Comparison of ENCODE assay signal across 18 cellular contexts in the genomic region with DNA sequence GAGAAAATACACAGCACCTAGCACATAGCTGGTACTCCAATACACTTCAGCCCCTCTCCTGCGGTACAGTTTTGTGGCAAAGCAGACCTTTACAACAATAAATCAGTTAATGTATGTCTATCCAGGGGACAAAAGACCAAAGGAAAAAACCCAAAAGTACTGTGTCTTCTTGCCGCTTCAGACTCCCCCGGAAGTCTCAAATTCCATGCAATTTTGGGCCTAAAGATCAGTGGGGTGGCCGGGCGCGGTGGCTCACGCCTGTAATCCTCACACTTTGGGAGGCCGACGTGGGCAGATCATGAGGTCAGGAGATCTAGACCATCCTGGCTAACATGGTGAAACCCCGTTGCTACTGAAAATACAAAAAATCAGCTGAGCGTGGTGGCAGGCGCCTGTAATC. TPM values are rescaled to one million over a fixed set of nuclear protein-coding genes. Genes with fewer than 3 reads are reported as not detected.
DNase-seq lines count a peak whose midpoint lies in the region; ATAC-seq and TF ChIP-seq lines count a peak whose summit lies in the region.
"Had no signal": no experiment of that assay in that cellular context is flagged by ENCODE, and none has a peak within 500 bp of the region (broad histone marks: within the 10 kb centered on the region; RNA-seq: fewer than 3 reads in every experiment).

No MANE protein-coding gene starts in this region.

- DNase-seq in activated CD8-positive, alpha-beta memory T cell treated with anti-CD3 and anti-CD28 coated beads for 24 hours: peak; percentile 42
- no peak for DNase-seq in activated CD8-positive, alpha-beta memory T cell treated with anti-CD3 and anti-CD28 coated beads, Interleukin-2, amount 50 U/mL, for 4 hours
- DNase-seq in psoas muscle: no peak
- no peak for DNase-seq in GM13976 (ENCODE audit: low spot score)
- DNase-seq in AG08396 (ENCODE audit: low spot score): no peak
- DNase-seq: 8988T; CD8-positive, alpha-beta memory T cell; COR-L47; DMS 273 treated with DMSO at 0.1 percent for 48 hours; DMS53; DND-41; EL; H9; IMR-90 had no signal

- peak overlapping the region; percentile 4 for H3K27ac ChIP-seq in psoas muscle
- H3K27ac ChIP-seq: BLaER1 treated with 17β-estradiol and CSF1 and Interleukin-3, amounts not matched to agents 10 nM and 100 nM had no signal

- no peaks in the 10 kb centered on the region for H3K27me3 Mint-ChIP-seq in activated T-helper 17 cell treated with anti-CD3 and anti-CD28 coated beads, Interleukin-2, amount 50 U/mL, for 72 hours
- H3K27me3 Mint-ChIP-seq: B cell; CD8-positive, alpha-beta memory T cell had no signal

- H3K9me3 Mint-ChIP-seq in activated T-helper 17 cell treated with anti-CD3 and anti-CD28 coated beads, Interleukin-2, amount 50 U/mL, for 72 hours: no peaks in the 10 kb centered on the region
- H3K9me3 Mint-ChIP-seq: CD8-positive, alpha-beta memory T cell; H9 had no signal

- peak overlapping the region; percentile 48 for H3K27ac Mint-ChIP-seq in activated T-helper 17 cell treated with anti-CD3 and anti-CD28 coated beads, Interleukin-2, amount 50 U/mL, for 72 hours

- no peak overlapping the region for H3K4me3 Mint-ChIP-seq in activated T-helper 17 cell treated with anti-CD3 and anti-CD28 coated beads, Interleukin-2, amount 50 U/mL, for 72 hours
- H3K4me3 Mint-ChIP-seq: B cell; CD8-positive, alpha-beta memory T cell; H9 had no signal

- TF ChIP-seq CTCF in psoas muscle (IDR thresholded peaks at IDR 0.05): no peak
- TF ChIP-seq CTCF in GM13976 (IDR thresholded peaks at IDR 0.05; ENCODE audit: borderline replicate concordance, control extremely low read depth, extremely low read depth, insufficient read depth, missing control alignments): no peak

- no peaks in the 10 kb centered on the region for H3K27me3 ChIP-seq in psoas muscle (ENCODE audit: insufficient read depth in 3 of 3, low read length in 2 of 3)
- H3K27me3 ChIP-seq: BLaER1 treated with 17β-estradiol and CSF1 and Interleukin-3, amounts not matched to agents 10 nM and 100 nM had no signal

- intact Hi-C loops in psoas muscle (cut with DNase I): no loop called here

- no peak for ATAC-seq in activated T-helper 17 cell treated with anti-CD3 and anti-CD28 coated beads, Interleukin-2, amount 50 U/mL, for 72 hours (replicated peaks)
- no peak for ATAC-seq in psoas muscle
- no peak for ATAC-seq in GM21360 (IDR thresholded peaks at IDR 0.05; ENCODE audit: unreplicated experiment)

- WGBS in psoas muscle, 3 donors: 94 to 95% (median 94%) methylated on average over 12 of the region's 12 CpGs

- H3K4me1 Mint-ChIP-seq in activated T-helper 17 cell treated with anti-CD3 and anti-CD28 coated beads, Interleukin-2, amount 50 U/mL, for 72 hours: peaks cover 5% of the 10 kb centered on the region
- H3K4me1 Mint-ChIP-seq: B cell, H9 had no signal

- no peak overlapping the region for H3K4me3 ChIP-seq in psoas muscle
- H3K4me3 ChIP-seq: BLaER1 treated with 17β-estradiol and CSF1 and Interleukin-3, amounts not matched to agents 10 nM and 100 nM had no signal

- H3K36me3 ChIP-seq in psoas muscle (ENCODE audit: insufficient read depth in 1 of 2, low read depth in 1 of 2): peaks cover 3 to 58% of the 10 kb centered on the region in 2 donors

- H3K4me1 ChIP-seq in psoas muscle: peaks cover 19% of the 10 kb centered on the region
- H3K4me1 ChIP-seq: BLaER1 treated with 17β-estradiol and CSF1 and Interleukin-3, amounts not matched to agents 10 nM and 100 nM had no signal

- in situ Hi-C loops in GM13976 (cut with MboI; ENCODE audit: low sequenced_read_pairs, unreplicated experiment): no loop called here

- peaks cover 71% of the 10 kb centered on the region for H3K36me3 Mint-ChIP-seq in activated T-helper 17 cell treated with anti-CD3 and anti-CD28 coated beads, Interleukin-2, amount 50 U/mL, for 72 hours (ENCODE audit: low read depth)

- H3K9me3 ChIP-seq in psoas muscle: no peaks in the 10 kb centered on the region
- H3K9me3 ChIP-seq: BLaER1 treated with 17β-estradiol and CSF1 and Interleukin-3, amounts not matched to agents 10 nM and 100 nM had no signal

RNA-seq across cellular contexts. Expression of a gene that starts 16.2 kb away (rescaled TPM):
- total RNA-seq in activated T-helper 17 cell treated with anti-CD3 and anti-CD28 coated beads, Interleukin-2, amount 50 U/mL, for 72 hours: 10 to 100 TPM; 44.2 to 93.4 TPM
- total RNA-seq in psoas muscle: 10 to 100 TPM; 41.3 to 59.0 (median 49.5) TPM
- 10 to 100 TPM; 56.3 to 85.2 (median 57.0) TPM for polyA plus RNA-seq in psoas muscle

RNA-seq across cellular contexts. Expression of a gene that starts 23.8 kb away (rescaled TPM):
- 10 to 100 TPM; 13.3 to 24.0 TPM for total RNA-seq in activated T-helper 17 cell treated with anti-CD3 and anti-CD28 coated beads, Interleukin-2, amount 50 U/mL, for 72 hours
- 1 to 10 TPM; 5.2 to 7.0 (median 5.9) TPM for total RNA-seq in psoas muscle
- polyA plus RNA-seq in psoas muscle: 10 to 100 TPM in 2 of 3 donors, 1 to 10 TPM in 1; 8.2 to 16.9 (median 13.8) TPM
